12 cellular contexts compared by ENCODE assay signal in genomic region chr2:61970807-61971556, GRCh38.
DNase-seq lines count a peak whose midpoint lies in the region; ATAC-seq, FAIRE-seq and TF ChIP-seq lines count a peak whose summit lies in the region.
"Had no signal": no experiment of that assay in that cellular context is flagged by ENCODE, and none has a peak within 500 bp of the region (broad histone marks: within the 10 kb centered on the region; RNA-seq: fewer than 3 reads in every experiment).

No MANE protein-coding gene starts in this region.

- no peak for TF ChIP-seq EP300 in K562 (IDR thresholded peaks at IDR 0.05; ENCODE audit: low read length)

- H3K4me3 ChIP-seq in HEK293 (ENCODE audit: low read depth, low read length): no peak overlapping the region
- H3K4me3 ChIP-seq in K562: no peak overlapping the region
- H3K4me3 ChIP-seq in right cardiac atrium (ENCODE audit: low read length): no peak overlapping the region
- H3K4me3 ChIP-seq in retinal pigment epithelial cell (ENCODE audit: low read length): no peak overlapping the region
- H3K4me3 ChIP-seq: BLaER1, mucosa of descending colon had no signal

- H3K36me3 ChIP-seq in HEK293 (ENCODE audit: control insufficient read depth in 2 of 2, insufficient read depth in 1 of 2, low read length in 2 of 2): no peaks in the 10 kb centered on the region
- no peaks in the 10 kb centered on the region for H3K36me3 ChIP-seq in K562 (ENCODE audit: control insufficient read depth, insufficient read depth, low read length)
- H3K36me3 ChIP-seq: BLaER1 had no signal

- TF ChIP-seq CTCF in HEK293 (tag by site-specific recombination; IDR thresholded peaks at IDR 0.05): peak; percentile 70
- TF ChIP-seq CTCF in K562 (IDR thresholded peaks at IDR 0.05 in 2 of 3, conservative IDR thresholded peaks at IDR 0.05 in 1 of 3; ENCODE audit: insufficient read depth in 2 of 3, low read depth in 1 of 3, low read length in 3 of 3): peak; percentile 17 to 35 (median 27); a peak in 2 of 6 replicates
- TF ChIP-seq CTCF in retinal pigment epithelial cell (conservative IDR thresholded peaks at IDR 0.05; ENCODE audit: low read depth, low read length): peak; percentile 42

- CTCF ChIA-PET in HEK293 (lab: Yijun Ruan, JAX) (interaction anchor here (0.6 to 0.7 kb wide), 4 partner anchors 14 to 1275 kb away, joined by 3 to 5 read pairs (median 3); no protein-coding TSS in a partner anchor), K562 (lab: Yijun Ruan, JAX; ENCODE audit: low intra/inter-chr PET ratio) (no interaction called here)

- H3K4me2 ChIP-seq in K562 (ENCODE audit: insufficient read depth, low read length): no peak overlapping the region
- H3K4me2 ChIP-seq: BLaER1 had no signal

- H3K9me3 ChIP-seq in HEK293 (ENCODE audit: control insufficient read depth, insufficient read depth, low read depth, low read length) (no peaks in the 10 kb centered on the region), K562 (replicated peaks; ENCODE audit: control insufficient read depth, insufficient read depth, low read depth, low read length) (no peaks in the 10 kb centered on the region), right cardiac atrium (ENCODE audit: control insufficient read depth, low read length) (no peaks in the 10 kb centered on the region)
- H3K9me3 ChIP-seq: BLaER1, mucosa of descending colon had no signal

- TF ChIP-seq POLR2A in K562 (conservative IDR thresholded peaks at IDR 0.05): no peak

- H3K27me3 ChIP-seq in K562 (ENCODE audit: control insufficient read depth in 2 of 2, insufficient read depth in 2 of 2, low read length in 2 of 2) (no peaks in the 10 kb centered on the region), right cardiac atrium (ENCODE audit: control insufficient read depth, insufficient read depth) (no peaks in the 10 kb centered on the region)
- H3K27me3 ChIP-seq: BLaER1 had no signal

- H3K9me1 ChIP-seq in K562 (ENCODE audit: control insufficient read depth, insufficient read depth, low read length): no peaks in the 10 kb centered on the region

- in situ Hi-C loops in K562 (cut with MboI): no loop called here

- POLR2A ChIA-PET in HEK293 (lab: Yijun Ruan, JAX) (no interaction called here), K562 (lab: Yijun Ruan, JAX) (interaction anchor here (0.8 to 1.0 kb wide), 2 partner anchors 13 to 343 kb away, joined by 3 read pairs; no protein-coding TSS in a partner anchor)

- no peak overlapping the region for H3K9ac ChIP-seq in K562 (ENCODE audit: insufficient read depth in 1 of 2, low read depth in 2 of 2, low read length in 2 of 2)
- H3K9ac ChIP-seq: BLaER1 had no signal

- no peaks in the 10 kb centered on the region for H3K79me2 ChIP-seq in K562 (ENCODE audit: control insufficient read depth, insufficient read depth, low read length)

- no peak overlapping the region for H3K27ac ChIP-seq in HEK293 (ENCODE audit: extremely low read depth, low read depth, low read length)
- no peak overlapping the region for H3K27ac ChIP-seq in K562 (ENCODE audit: extremely low read depth, low read depth, low read length)
- peak overlapping the region; percentile 37 for H3K27ac ChIP-seq in right cardiac atrium (ENCODE audit: low read length)
- H3K27ac ChIP-seq: BLaER1 had no signal

- no peaks in the 10 kb centered on the region for H4K20me1 ChIP-seq in K562 (replicated peaks; ENCODE audit: control insufficient read depth, insufficient read depth, low read length)
- H4K20me1 ChIP-seq: BLaER1 had no signal

- no peak for TF ChIP-seq RAD21 in K562 (CRISPR knock-in tag; conservative IDR thresholded peaks at IDR 0.05 in 1 of 2, IDR thresholded peaks at IDR 0.05 in 1 of 2)

- peak; percentile 77 for ATAC-seq in K562
- peak; percentile 56 to 60 for ATAC-seq in right cardiac atrium
- no peak for ATAC-seq in HG02884 (IDR thresholded peaks at IDR 0.05; ENCODE audit: unreplicated experiment)
- ATAC-seq: activated T-helper 17 cell treated with anti-CD3 and anti-CD28 coated beads, Interleukin-2, amount 50 U/mL, for 72 hours; mucosa of descending colon; stimulated activated effector memory CD8-positive, alpha-beta T cell treated with anti-CD3 and anti-CD28 coated beads, Interleukin-12 subunit alpha, Interleukin-12 subunit beta, amount 100 ng/mL, for 72 hours had no signal

- intact Hi-C loops in K562 (cut with micrococcal nuclease) (loop anchor here (5.0 kb wide), 1 partner anchor 49 kb away; no protein-coding TSS in a partner anchor), right cardiac atrium (cut with DNase I) (no loop called here)

- no peak overlapping the region for H2AFZ ChIP-seq in K562 (ENCODE audit: low read depth, low read length)

- FAIRE-seq in K562 (lab: Jason Lieb, UNC) (peak; percentile 69), RCC 7860 (lab: Jason Lieb, UNC) (no peak)

- DNase-seq in K562 (ENCODE audit: extremely low read depth in 1 of 4, low spot score in 3 of 4): peak in 1 of 4 experiments; percentile 17
- DNase-seq in right cardiac atrium: no peak
- DNase-seq in retinal pigment epithelial cell (ENCODE audit: low read depth): peak; percentile 62
- DNase-seq in NCI-H1105 (lab: John Stamatoyannopoulos, UW): no peak
- no peak for DNase-seq in RCC 7860 (ENCODE audit: low spot score)
- DNase-seq in NCI-H1092 (lab: John Stamatoyannopoulos, UW): no peak
- DNase-seq: mucosa of descending colon had no signal

- H3K4me1 ChIP-seq in HEK293 (ENCODE audit: control insufficient read depth, insufficient read depth, low read length) (peaks cover 2% of the 10 kb centered on the region; the same call in 1 of the 2 replicates), K562 (replicated peaks in 1 of 2; ENCODE audit: control insufficient read depth in 2 of 2, insufficient read depth in 2 of 2, low read length in 2 of 2) (no peaks in the 10 kb centered on the region), right cardiac atrium (ENCODE audit: control insufficient read depth, insufficient read depth, low read length) (peaks cover 4% of the 10 kb centered on the region)
- H3K4me1 ChIP-seq: BLaER1 had no signal

- 37% methylated on average over 13 of the region's 14 CpGs for WGBS in K562 (ENCODE audit: insufficient coverage, low coverage, missing lambda C conversion rate)
- WGBS in right cardiac atrium: 70% methylated on average over 14 of the region's 14 CpGs

- no TSS peak for BruUV-seq in K562 (replicated peaks; lab: Mats Ljungman, UMichigan)

TF ChIP-seq in HEK293, 187 proteins besides CTCF, POLR2A, EP300 and RAD21 (continues in another document):
- TF ChIP-seq ZNF501 (tag by site-specific recombination; IDR thresholded peaks at IDR 0.05): no peak; the same call in 1 of the 2 replicates
- peak; percentile 99 for TF ChIP-seq ZNF394 (tag by site-specific recombination; IDR thresholded peaks at IDR 0.05; ENCODE audit: borderline replicate concordance)
- no peak for TF ChIP-seq ZNF571 (tag by site-specific recombination; IDR thresholded peaks at IDR 0.05)
- no peak for TF ChIP-seq OVOL3 (tag by site-specific recombination; IDR thresholded peaks at IDR 0.05)
- TF ChIP-seq RBAK (tag by site-specific recombination; IDR thresholded peaks at IDR 0.05): no peak
- TF ChIP-seq ZSCAN30 (tag by site-specific recombination; IDR thresholded peaks at IDR 0.05): no peak
- TF ChIP-seq PRDM1 (tag by site-specific recombination; IDR thresholded peaks at IDR 0.05): peak; percentile 78
- no peak for TF ChIP-seq WT1 (tag by site-specific recombination; IDR thresholded peaks at IDR 0.05)
- no peak for TF ChIP-seq ZNF404 (tag by site-specific recombination; IDR thresholded peaks at IDR 0.05)
- no peak for TF ChIP-seq ZNF140 (tag by site-specific recombination; IDR thresholded peaks at IDR 0.05)
- no peak for TF ChIP-seq OSR2 (tag by site-specific recombination; IDR thresholded peaks at IDR 0.05)
- no peak for TF ChIP-seq ZNF560 (tag by site-specific recombination; IDR thresholded peaks at IDR 0.05; ENCODE audit: borderline replicate concordance)
- TF ChIP-seq ZBTB48 (tag by site-specific recombination; IDR thresholded peaks at IDR 0.05): no peak

TF ChIP-seq in K562, 482 proteins besides CTCF, POLR2A, EP300 and RAD21 (continues in another document):
- TF ChIP-seq MTA1 (IDR thresholded peaks at IDR 0.05; ENCODE audit: borderline replicate concordance) (no peak), TAF1 (IDR thresholded peaks at IDR 0.05; ENCODE audit: control insufficient read depth, extremely low read depth, insufficient read depth, low read length, severe bottlenecking) (no peak), KHSRP (IDR thresholded peaks at IDR 0.05) (no peak), HMGN3 (IDR thresholded peaks at IDR 0.05; ENCODE audit: borderline replicate concordance, extremely low read depth, insufficient read length, low read depth, low read length) (no peak), ZNF445 (CRISPR knock-in tag; IDR thresholded peaks at IDR 0.05; ENCODE audit: low read depth) (no peak), ZNF740 (CRISPR knock-in tag; IDR thresholded peaks at IDR 0.05) (no peak), ZNF740 (tag; IDR thresholded peaks at IDR 0.05) (no peak), ZNF75A (CRISPR knock-in tag; IDR thresholded peaks at IDR 0.05) (no peak), TRIM24 (IDR thresholded peaks at IDR 0.05) (no peak), GATAD2A (IDR thresholded peaks at IDR 0.05) (no peak), GABPB2 (CRISPR knock-in tag; conservative IDR thresholded peaks at IDR 0.05) (no peak), ZNF551 (CRISPR knock-in tag; IDR thresholded peaks at IDR 0.05) (no peak), RNF219 (CRISPR knock-in tag; IDR thresholded peaks at IDR 0.05) (no peak)

Comparison
In these comparisons a context has a peak if more than half of its experiments do, and no peak if none do; other contexts are left out.
1. Of the 44 proteins assayed by ChIP-seq in both K562 and HEK293: peak only in K562: none; only in HEK293: SP2 and ZBTB17; in both: CTCF; in neither: 41.